In genomic region chr6:24492475-24492874, GRCh38 we compare ENCODE assay signal across 2 cellular contexts.
TF ChIP-seq lines count a peak whose summit lies in the region.

No MANE protein-coding gene starts in this region.

TF ChIP-seq in HEK293, 187 proteins besides CTCF, POLR2A, EP300 and RAD21:
- TF ChIP-seq ZNF280C (tag by site-specific recombination; IDR thresholded peaks at IDR 0.05) = no peak
- TF ChIP-seq PRDM10 (tag by site-specific recombination; IDR thresholded peaks at IDR 0.05) = peak; percentile 84
- no peak for TF ChIP-seq KLF8 (tag by site-specific recombination; IDR thresholded peaks at IDR 0.05)
- TF ChIP-seq PRDM1 (tag by site-specific recombination; IDR thresholded peaks at IDR 0.05) = peak; percentile 63

TF ChIP-seq in WTC11, 78 proteins besides CTCF, POLR2A, EP300 and RAD21 (continued from another document):
- TF ChIP-seq ZNF532 (CRISPR knock-in tag; IDR thresholded peaks at IDR 0.05; ENCODE audit: borderline replicate concordance) (no peak), AR (CRISPR knock-in tag; IDR thresholded peaks at IDR 0.05) (no peak), HMGA2 (CRISPR knock-in tag; IDR thresholded peaks at IDR 0.05) (no peak), ZNF281 (CRISPR knock-in tag; IDR thresholded peaks at IDR 0.05) (no peak), E2F4 (CRISPR knock-in tag; IDR thresholded peaks at IDR 0.05; ENCODE audit: borderline replicate concordance, low read depth) (no peak), ERG (CRISPR knock-in tag; IDR thresholded peaks at IDR 0.05) (no peak), KAT7 (CRISPR knock-in tag; IDR thresholded peaks at IDR 0.05; ENCODE audit: borderline replicate concordance) (no peak), NR1H2 (CRISPR knock-in tag; IDR thresholded peaks at IDR 0.05) (no peak), ELF4 (CRISPR knock-in tag; IDR thresholded peaks at IDR 0.05; ENCODE audit: low read depth) (no peak), EMX1 (CRISPR knock-in tag; IDR thresholded peaks at IDR 0.05) (no peak), NFE2L1 (CRISPR knock-in tag; IDR thresholded peaks at IDR 0.05) (no peak), ZNF263 (CRISPR knock-in tag; IDR thresholded peaks at IDR 0.05; ENCODE audit: low read depth) (no peak), MXD4 (CRISPR knock-in tag; IDR thresholded peaks at IDR 0.05; ENCODE audit: borderline replicate concordance) (no peak), ZNF138 (CRISPR knock-in tag; conservative IDR thresholded peaks at IDR 0.05) (no peak)
